17 cellular contexts compared by ENCODE assay signal in the genomic region with DNA sequence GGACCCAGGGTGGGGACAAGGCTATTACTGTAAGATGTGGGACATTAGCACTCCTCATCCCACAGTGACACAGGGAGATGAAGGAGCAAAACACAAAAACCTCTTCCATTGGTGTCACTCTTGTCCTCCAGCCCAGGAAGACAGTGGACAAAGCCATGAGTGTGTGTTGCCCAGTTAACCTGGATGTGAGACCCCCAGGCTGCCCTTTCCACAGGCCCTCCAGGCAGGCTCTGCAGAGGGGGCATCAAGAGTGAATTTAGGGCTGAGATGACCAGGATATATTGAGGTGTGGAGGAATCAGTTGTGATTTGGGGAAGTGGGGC.
DNase-seq lines count a peak whose midpoint lies in the region; ATAC-seq, FAIRE-seq and TF ChIP-seq lines count a peak whose summit lies in the region.
"Had no signal": no experiment of that assay in that cellular context is flagged by ENCODE, and none has a peak within 500 bp of the region (broad histone marks: within the 10 kb centered on the region; RNA-seq: fewer than 3 reads in every experiment).

No MANE protein-coding gene starts in this region.

- H3K36me3 ChIP-seq in bronchial epithelial cell (ENCODE audit: control insufficient read depth, insufficient read depth, low read length) (no peaks in the 10 kb centered on the region), neural progenitor cell (no peaks in the 10 kb centered on the region)
- H3K36me3 ChIP-seq: BE2C had no signal

- no peak overlapping the region for H3K4me3 ChIP-seq in bronchial epithelial cell (ENCODE audit: low read depth, low read length)
- no peak overlapping the region for H3K4me3 ChIP-seq in neural progenitor cell

- H3K27ac Mint-ChIP-seq in activated naive CD8-positive, alpha-beta T cell treated with anti-CD3 and anti-CD28 coated beads, Interleukin-2, amount 50 U/mL, for 24 hours = peak overlapping the region; percentile 35
- H3K27ac Mint-ChIP-seq in activated naive CD8-positive, alpha-beta T cell treated with anti-CD3 and anti-CD28 coated beads for 36 hours = no peak overlapping the region
- peak overlapping the region; percentile 50 for H3K27ac Mint-ChIP-seq in neural progenitor cell

- H3K9me3 Mint-ChIP-seq in activated naive CD8-positive, alpha-beta T cell treated with anti-CD3 and anti-CD28 coated beads, Interleukin-2, amount 50 U/mL, for 24 hours = no peaks in the 10 kb centered on the region
- no peaks in the 10 kb centered on the region for H3K9me3 Mint-ChIP-seq in activated naive CD8-positive, alpha-beta T cell treated with anti-CD3 and anti-CD28 coated beads for 36 hours
- no peaks in the 10 kb centered on the region for H3K9me3 Mint-ChIP-seq in neural progenitor cell

- H3K4me1 ChIP-seq in neural progenitor cell = no peaks in the 10 kb centered on the region
- H3K4me1 ChIP-seq: BE2C had no signal

- no peaks in the 10 kb centered on the region for H4K20me1 ChIP-seq in neural progenitor cell (ENCODE audit: low read depth)

- H3K4me3 Mint-ChIP-seq in activated naive CD8-positive, alpha-beta T cell treated with anti-CD3 and anti-CD28 coated beads, Interleukin-2, amount 50 U/mL, for 24 hours = no peak overlapping the region
- no peak overlapping the region for H3K4me3 Mint-ChIP-seq in activated naive CD8-positive, alpha-beta T cell treated with anti-CD3 and anti-CD28 coated beads for 36 hours
- H3K4me3 Mint-ChIP-seq in neural progenitor cell = no peak overlapping the region

- no peak for DNase-seq in activated naive CD8-positive, alpha-beta T cell treated with anti-CD3 and anti-CD28 coated beads, Interleukin-2, amount 50 U/mL, for 24 hours
- DNase-seq in activated naive CD8-positive, alpha-beta T cell treated with anti-CD3 and anti-CD28 coated beads for 36 hours = no peak
- DNase-seq in bronchial epithelial cell (ENCODE audit: low read depth) = no peak
- no peak for DNase-seq in neural progenitor cell (ENCODE audit: low spot score)
- DNase-seq in stimulated activated CD4-positive, alpha-beta T cell treated with anti-CD3 and anti-CD28 coated beads, Interleukin-2, amount 100 ng/mL, for 48 hours = no peak
- no peak for DNase-seq in stimulated activated naive CD4-positive, alpha-beta T cell (lab: John Stamatoyannopoulos, UW)
- DNase-seq in NCI-H146 treated with DMSO at 0.1 percent for 48 hours (lab: John Stamatoyannopoulos, UW; ENCODE audit: unreplicated experiment) = no peak
- DNase-seq: BE2C, DND-41, KG1, NCI-H1417, NCI-H2029, NCI-H345, NCI-H524 treated with DMSO at 0.1 percent for 48 hours, SHP77 treated with DMSO at 0.1 percent for 48 hours had no signal

- H3K79me2 ChIP-seq in neural progenitor cell (ENCODE audit: low read depth) = no peaks in the 10 kb centered on the region

- no peaks in the 10 kb centered on the region for H3F3A ChIP-seq in neural progenitor cell (ENCODE audit: low read depth)

- H3K9ac ChIP-seq in neural progenitor cell = no peak overlapping the region

- FAIRE-seq in bronchial epithelial cell (lab: Jason Lieb, UNC) = peak; percentile 84
- FAIRE-seq: A204.1, G401.6 had no signal

- H3K27me3 ChIP-seq in bronchial epithelial cell (ENCODE audit: control insufficient read depth, insufficient read depth, low read length) = no peaks in the 10 kb centered on the region
- peaks cover 79% of the 10 kb centered on the region for H3K27me3 ChIP-seq in neural progenitor cell
- H3K27me3 ChIP-seq: BE2C had no signal

- H3K36me3 Mint-ChIP-seq in activated naive CD8-positive, alpha-beta T cell treated with anti-CD3 and anti-CD28 coated beads, Interleukin-2, amount 50 U/mL, for 24 hours (ENCODE audit: low read depth) = no peaks in the 10 kb centered on the region
- H3K36me3 Mint-ChIP-seq in activated naive CD8-positive, alpha-beta T cell treated with anti-CD3 and anti-CD28 coated beads for 36 hours = no peaks in the 10 kb centered on the region
- no peaks in the 10 kb centered on the region for H3K36me3 Mint-ChIP-seq in neural progenitor cell

- no peak overlapping the region for H2AFZ ChIP-seq in neural progenitor cell (replicated peaks)

- H3K4me1 Mint-ChIP-seq in activated naive CD8-positive, alpha-beta T cell treated with anti-CD3 and anti-CD28 coated beads, Interleukin-2, amount 50 U/mL, for 24 hours = peaks cover 42% of the 10 kb centered on the region
- peaks cover 31% of the 10 kb centered on the region for H3K4me1 Mint-ChIP-seq in activated naive CD8-positive, alpha-beta T cell treated with anti-CD3 and anti-CD28 coated beads for 36 hours
- H3K4me1 Mint-ChIP-seq in neural progenitor cell = no peaks in the 10 kb centered on the region

- no peak for TF ChIP-seq CTCF in bronchial epithelial cell (IDR thresholded peaks at IDR 0.05; ENCODE audit: insufficient read depth, low read length, severe bottlenecking)
- no peak for TF ChIP-seq CTCF in neural progenitor cell (IDR thresholded peaks at IDR 0.05)

- no peaks in the 10 kb centered on the region for H3K9me3 ChIP-seq in neural progenitor cell (ENCODE audit: low read depth)
- H3K9me3 ChIP-seq: BE2C had no signal

- H3K4me2 ChIP-seq in neural progenitor cell = no peak overlapping the region

- no peak for ATAC-seq in activated naive CD8-positive, alpha-beta T cell treated with anti-CD3 and anti-CD28 coated beads, Interleukin-2, amount 50 U/mL, for 24 hours

- no peaks in the 10 kb centered on the region for H3K27me3 Mint-ChIP-seq in activated naive CD8-positive, alpha-beta T cell treated with anti-CD3 and anti-CD28 coated beads, Interleukin-2, amount 50 U/mL, for 24 hours
- H3K27me3 Mint-ChIP-seq in activated naive CD8-positive, alpha-beta T cell treated with anti-CD3 and anti-CD28 coated beads for 36 hours = no peaks in the 10 kb centered on the region
- H3K27me3 Mint-ChIP-seq in neural progenitor cell (ENCODE audit: insufficient read depth, low read depth) = peaks cover 6% of the 10 kb centered on the region

- H3K27ac ChIP-seq in neural progenitor cell = no peak overlapping the region
